ENCODE assay signal across 16 cellular contexts in the genomic region with DNA sequence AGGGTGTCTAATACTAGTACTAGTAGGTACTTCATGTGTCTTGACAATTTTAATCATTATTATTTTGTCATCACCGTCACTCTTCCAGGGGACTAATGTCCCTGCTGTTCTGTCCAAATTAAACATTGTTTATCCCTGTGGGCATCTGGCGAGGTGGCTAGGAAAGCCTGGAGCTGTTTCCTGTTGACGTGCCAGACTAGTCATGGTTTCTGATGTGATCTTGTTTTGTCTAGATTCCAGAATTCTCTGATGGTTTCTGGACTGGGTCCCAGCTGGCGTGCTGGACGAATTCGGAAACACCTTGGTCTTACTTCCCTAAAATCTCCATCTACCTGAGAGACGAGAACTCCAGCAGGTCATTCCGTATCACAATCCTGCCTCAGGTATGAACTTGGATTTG.
A peak's percentile ranks its signal among the peaks of the same experiment; 100 is the strongest.
DNase-seq lines count a peak whose midpoint lies in the region; ATAC-seq and TF ChIP-seq lines count a peak whose summit lies in the region.
"Had no signal": no experiment of that assay in that cellular context is flagged by ENCODE, and none has a peak within 500 bp of the region (broad histone marks: within the 10 kb centered on the region; RNA-seq: fewer than 3 reads in every experiment).

No MANE protein-coding gene starts in this region.

- peak; percentile 36 for ATAC-seq in foreskin keratinocyte
- ATAC-seq: K562 had no signal

- BruUV-seq in mammary epithelial cell (replicated peaks; lab: Mats Ljungman, UMichigan): no TSS peak

- H3K36me3 ChIP-seq in mammary epithelial cell (ENCODE audit: insufficient read depth, low read length) (peaks cover 23% of the 10 kb centered on the region), subcutaneous abdominal adipose tissue (ENCODE audit: control insufficient read depth in 5 of 5, insufficient read depth in 5 of 5, low read length in 5 of 5) (peaks cover 0 to 63% (median 51%) of the 10 kb centered on the region in 5 donors)

- 15% methylated on average over 8 of the region's 8 CpGs for whole genome bisulfite sequencing in mammary epithelial cell (ENCODE audit: low coverage, missing lambda C conversion rate)

- H3K27me3 ChIP-seq in mammary epithelial cell (ENCODE audit: insufficient read depth, low read length): no peaks in the 10 kb centered on the region
- no peaks in the 10 kb centered on the region for H3K27me3 ChIP-seq in foreskin keratinocyte
- no peaks in the 10 kb centered on the region for H3K27me3 ChIP-seq in subcutaneous abdominal adipose tissue (ENCODE audit: control insufficient read depth in 5 of 5, insufficient read depth in 4 of 5, low read length in 5 of 5)
- H3K27me3 ChIP-seq: Peyer's patch had no signal

- H2AFZ ChIP-seq in mammary epithelial cell (ENCODE audit: low read depth, low read length): no peak overlapping the region

- TF ChIP-seq CTCF in mammary epithelial cell (conservative IDR thresholded peaks at IDR 0.05 in 1 of 2, IDR thresholded peaks at IDR 0.05 in 1 of 2; ENCODE audit: extremely low read depth in 1 of 2, insufficient read depth in 1 of 2, low read depth in 1 of 2, low read length in 2 of 2) (no peak), foreskin keratinocyte (conservative IDR thresholded peaks at IDR 0.05) (no peak)

- peak overlapping the region; percentile 53 for H3K27ac ChIP-seq in mammary epithelial cell (ENCODE audit: insufficient read depth, low read depth, low read length)
- no peak overlapping the region for H3K27ac ChIP-seq in foreskin keratinocyte
- peak overlapping the region; percentile 41 for H3K27ac ChIP-seq in subcutaneous abdominal adipose tissue (ENCODE audit: low read depth, low read length)
- H3K27ac ChIP-seq: Peyer's patch had no signal

- H3K4me1 ChIP-seq in mammary epithelial cell (ENCODE audit: insufficient read depth, low read length): peaks cover 26% of the 10 kb centered on the region
- peaks cover 7% of the 10 kb centered on the region for H3K4me1 ChIP-seq in foreskin keratinocyte
- H3K4me1 ChIP-seq in subcutaneous abdominal adipose tissue (ENCODE audit: control insufficient read depth in 5 of 5, insufficient read depth in 5 of 5, low read length in 5 of 5): peaks cover 0 to 19% (median 1%) of the 10 kb centered on the region in 5 donors
- H3K4me1 ChIP-seq: Peyer's patch had no signal

- no peak overlapping the region for H3K4me3 ChIP-seq in mammary epithelial cell (replicated peaks in 1 of 3; ENCODE audit: insufficient read depth in 1 of 3, low read depth in 2 of 3, low read length in 3 of 3)
- no peak overlapping the region for H3K4me3 ChIP-seq in subcutaneous abdominal adipose tissue (ENCODE audit: low read depth in 1 of 5, low read length in 5 of 5)
- H3K4me3 ChIP-seq: K562, Peyer's patch had no signal

- no peak overlapping the region for H3K4me2 ChIP-seq in mammary epithelial cell (ENCODE audit: insufficient read depth, low read depth, low read length)

- H3K9me3 ChIP-seq in mammary epithelial cell (replicated peaks; ENCODE audit: insufficient read depth, low read length) (no peaks in the 10 kb centered on the region), subcutaneous abdominal adipose tissue (ENCODE audit: control insufficient read depth in 5 of 5, low read length in 5 of 5) (peaks cover 0 to 12% (median 10%) of the 10 kb centered on the region in 5 donors)
- H3K9me3 ChIP-seq: Peyer's patch had no signal

- dilution Hi-C loops in mammary epithelial cell (cut with HindIII; ENCODE audit: low sequenced_read_pairs): no loop called here

- H3K79me2 ChIP-seq in mammary epithelial cell (ENCODE audit: insufficient read depth, low read length): no peaks in the 10 kb centered on the region

- DNase-seq in NCI-H2081 treated with DMSO at 0.1 percent for 48 hours (lab: John Stamatoyannopoulos, UW): peak; percentile 15
- DNase-seq in mammary epithelial cell: peak; percentile 66
- peak; percentile 15 to 42 for DNase-seq in foreskin keratinocyte
- no peak for DNase-seq in NCI-H2171 (lab: John Stamatoyannopoulos, UW)
- DNase-seq in mucosa of gallbladder (ENCODE audit: low spot score): no peak
- no peak for DNase-seq in stimulated activated naive CD4-positive, alpha-beta T cell treated with Interleukin-2 at 50 U/mL for 16 hours (lab: John Stamatoyannopoulos, UW)
- DNase-seq in stimulated activated CD4-positive, alpha-beta T cell treated with anti-CD3 and anti-CD28 coated beads, Interleukin-4, amount 100 ng/mL, for 1 hour: no peak
- DNase-seq: activated CD4-positive, alpha-beta T cell treated with anti-CD3 and anti-CD28 coated beads for 4 hours; activated naive CD8-positive, alpha-beta T cell treated with anti-CD3 and anti-CD28 coated beads for 36 hours; activated T-cell treated with anti-CD3 and anti-CD28 coated beads for 4 hours; NCI-H524 treated with DMSO at 0.1 percent for 48 hours; occipital lobe; Peyer's patch; stimulated activated CD4-positive, alpha-beta T cell treated with anti-CD3 and anti-CD28 coated beads, Interleukin-12 subunit alpha, Interleukin-12 subunit beta, amount 100 ng/mL, for 4 hours had no signal

- CTCF ChIA-PET in mammary epithelial cell (lab: Charles Lee; ENCODE audit: low non-redundant PET): no interaction called here

- no peak overlapping the region for H3K9ac ChIP-seq in mammary epithelial cell (ENCODE audit: insufficient read depth, low read length)
- H3K9ac ChIP-seq in subcutaneous abdominal adipose tissue (ENCODE audit: low read length in 5 of 5): no peak overlapping the region

- no peaks in the 10 kb centered on the region for H4K20me1 ChIP-seq in mammary epithelial cell (ENCODE audit: insufficient read depth, low read length)

- intact Hi-C loops in mammary epithelial cell (cut with micrococcal nuclease): loop anchor here (5.0 to 10.0 kb wide), 2 partner anchors 83 to 126 kb away; a partner anchor contains a TSS

- in situ Hi-C loops in mammary epithelial cell (cut with MboI; ENCODE audit: low sequenced_read_pairs in 2 of 2): no loop called here

Comparison
In these comparisons a context has a peak if more than half of its experiments do, and no peak if none do; other contexts are left out.
1. DNase-seq: peak in NCI-H2081 treated with DMSO at 0.1 percent for 48 hours (single experiment), mammary epithelial cell (single experiment) and foreskin keratinocyte (2 of 2); none in NCI-H2171 (single experiment), mucosa of gallbladder (single experiment), stimulated activated naive CD4-positive, alpha-beta T cell treated with Interleukin-2 at 50 U/mL for 16 hours (single experiment) and stimulated activated CD4-positive, alpha-beta T cell treated with anti-CD3 and anti-CD28 coated beads, Interleukin-4, amount 100 ng/mL, for 1 hour (single experiment).